8 cellular contexts compared by ENCODE assay signal in the genomic region with DNA sequence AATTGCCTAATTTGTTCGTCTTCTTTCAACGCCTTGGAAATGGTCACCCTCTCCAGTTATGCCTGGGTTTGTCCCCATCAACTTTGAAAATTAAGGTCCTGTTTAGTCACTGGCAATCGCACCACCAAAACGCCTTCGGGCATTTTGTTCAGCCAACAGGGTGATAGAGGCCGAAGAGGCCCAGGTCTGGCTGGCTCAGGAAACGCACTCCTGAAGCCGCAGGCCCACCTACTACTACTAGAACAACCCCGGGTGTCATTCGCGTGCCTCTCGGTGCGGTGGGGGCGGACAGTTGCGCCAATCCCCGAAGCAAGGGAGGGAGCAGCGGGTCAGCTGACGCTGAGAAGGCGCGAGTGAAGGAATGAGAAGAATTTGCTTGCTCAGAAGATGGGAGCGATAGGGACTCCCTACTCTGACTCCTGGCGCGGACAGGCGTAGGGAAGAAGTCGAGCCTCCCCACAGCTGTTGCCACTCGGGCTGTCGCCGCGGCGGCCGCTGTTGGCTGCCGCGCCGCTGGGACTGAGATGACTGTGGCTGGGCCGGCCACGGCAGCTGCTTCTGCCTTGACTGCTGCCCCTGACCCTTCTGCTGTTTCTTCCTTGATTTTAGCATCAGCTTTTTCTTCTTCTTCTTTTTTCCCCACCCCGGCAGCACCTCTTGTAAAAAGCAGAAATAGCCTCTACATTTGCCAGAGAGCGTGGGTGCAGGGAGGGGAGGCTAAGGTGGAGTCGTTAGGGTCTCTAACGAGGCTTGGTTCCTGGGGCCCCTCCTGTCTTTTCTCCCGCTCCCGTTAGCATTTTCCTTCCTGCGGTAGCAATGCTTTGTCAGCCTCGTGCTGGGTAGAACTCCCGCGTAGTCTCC.
A peak's percentile ranks its signal among the peaks of the same experiment; 100 is the strongest.
DNase-seq lines count a peak whose midpoint lies in the region; ATAC-seq, FAIRE-seq and TF ChIP-seq lines count a peak whose summit lies in the region.

No MANE protein-coding gene starts in this region.

- H3K4me3 ChIP-seq in choroid plexus epithelial cell (ENCODE audit: low read depth, low read length) (peak overlapping the region; percentile 57), keratinocyte (ENCODE audit: control insufficient read depth in 2 of 3, extremely low read depth in 1 of 3, insufficient read depth in 2 of 3, low read depth in 1 of 3, low read length in 3 of 3) (peak overlapping the region in 2 of 3 experiments; percentile 55 to 59), skin epidermis (peak overlapping the region in 5 of 7 experiments; percentile 1 to 32 (median 13))

- H3K4me2 ChIP-seq in keratinocyte (ENCODE audit: control insufficient read depth, extremely low read depth, insufficient read depth, low read depth, low read length) = peak overlapping the region; percentile 90

- H4K20me1 ChIP-seq in keratinocyte (ENCODE audit: control insufficient read depth, extremely low read depth, insufficient read depth, low read length) = no peaks in the 10 kb centered on the region

- no peak overlapping the region for H3K27ac ChIP-seq in keratinocyte (ENCODE audit: control insufficient read depth, insufficient read depth, low read length)
- H3K27ac ChIP-seq in skin epidermis = peak overlapping the region in 18 of 21 experiments; percentile 7 to 62 (median 41)

- in situ Hi-C loops in ACHN (cut with HindIII; ENCODE audit: low pct_ligation_motif_present, low pct_unique_long_range_greater_than_20kb, low sequenced_read_pairs) = no loop called here

- TF ChIP-seq CTCF in choroid plexus epithelial cell (conservative IDR thresholded peaks at IDR 0.05; ENCODE audit: low read depth, low read length) (no peak), keratinocyte (optimal IDR thresholded peaks at IDR 0.05 in 1 of 3, IDR thresholded peaks at IDR 0.05 in 1 of 3, conservative IDR thresholded peaks at IDR 0.05 in 1 of 3; ENCODE audit: extremely low read depth in 1 of 3, insufficient read depth in 2 of 3, low read length in 3 of 3) (no peak)

- peak; percentile 62 for FAIRE-seq in keratinocyte (lab: Jason Lieb, UNC)

- peak overlapping the region; percentile 93 for H2AFZ ChIP-seq in keratinocyte (ENCODE audit: control insufficient read depth, low read length)

- DNase-seq in ACHN (peak; percentile 88), HS-27A (ENCODE audit: low read depth) (peak; percentile 42), choroid plexus epithelial cell (ENCODE audit: low read depth) (peak; percentile 96), keratinocyte (ENCODE audit: low read depth, low spot score) (no peak), SW 1271 (lab: John Stamatoyannopoulos, UW) (no peak), NCI-H2196 (lab: John Stamatoyannopoulos, UW; ENCODE audit: unreplicated experiment) (no peak)

- ATAC-seq in HG02571 (IDR thresholded peaks at IDR 0.05; ENCODE audit: unreplicated experiment) = no peak

- dilution Hi-C loops in keratinocyte (cut with MboI; ENCODE audit: extremely low pct_ligation_motif_present, low sequenced_read_pairs) = no loop called here

- H3K79me2 ChIP-seq in keratinocyte (ENCODE audit: control insufficient read depth, insufficient read depth, low read length) = no peaks in the 10 kb centered on the region

- H3K9ac ChIP-seq in keratinocyte (ENCODE audit: control insufficient read depth, extremely low read depth, insufficient read depth, low read length) = peak overlapping the region; percentile 33

- H3K4me1 ChIP-seq in keratinocyte (ENCODE audit: control insufficient read depth, extremely low read depth, insufficient read depth, low read length) = peaks cover 13% of the 10 kb centered on the region

- no peaks in the 10 kb centered on the region for H3K9me1 ChIP-seq in keratinocyte (ENCODE audit: control insufficient read depth, extremely low read depth, insufficient read depth, low read length)

- H3K36me3 ChIP-seq in keratinocyte (ENCODE audit: control insufficient read depth in 2 of 2, extremely low read depth in 1 of 2, insufficient read depth in 2 of 2, low read length in 2 of 2) = no peaks in the 10 kb centered on the region

- H3K27me3 ChIP-seq in keratinocyte (ENCODE audit: control insufficient read depth, extremely low read depth, insufficient read depth, low read length) = no peaks in the 10 kb centered on the region

- no peaks in the 10 kb centered on the region for H3K9me3 ChIP-seq in keratinocyte (ENCODE audit: control insufficient read depth, low read depth, low read length)

Comparison
In these comparisons a context has a peak if more than half of its experiments do, and no peak if none do; other contexts are left out.
1. DNase-seq: peak in ACHN (single experiment), HS-27A (single experiment) and choroid plexus epithelial cell (single experiment); none in keratinocyte (single experiment), SW 1271 (0 of 2) and NCI-H2196 (single experiment).
2. Peak in every context shown above with its lines, with median percentiles within 50 percentile points of each other: H3K4me3 ChIP-seq.